Comparison of ENCODE assay signal across 1 cellular context in genomic region chr7:130803127-130803526, GRCh38.
TF ChIP-seq lines count a peak whose summit lies in the region.

No MANE protein-coding gene starts in this region.

TF ChIP-seq in GM23338, 12 proteins besides CTCF, POLR2A, EP300 and RAD21 (continued from another document):
- TF ChIP-seq ZNF462 (CRISPR knock-in tag; IDR thresholded peaks at IDR 0.05) (no peak), EZH2 (IDR thresholded peaks at IDR 0.05; ENCODE audit: low read depth, unreplicated experiment) (no peak), POLR2AphosphoS5 (IDR thresholded peaks at IDR 0.05; ENCODE audit: low read depth) (no peak), JUNB (IDR thresholded peaks at IDR 0.05; ENCODE audit: unreplicated experiment) (no peak), REST (IDR thresholded peaks at IDR 0.05; ENCODE audit: unreplicated experiment) (no peak)
TF ChIP-seq in GM23338: peak in this region for 0.
